In the genomic region with DNA sequence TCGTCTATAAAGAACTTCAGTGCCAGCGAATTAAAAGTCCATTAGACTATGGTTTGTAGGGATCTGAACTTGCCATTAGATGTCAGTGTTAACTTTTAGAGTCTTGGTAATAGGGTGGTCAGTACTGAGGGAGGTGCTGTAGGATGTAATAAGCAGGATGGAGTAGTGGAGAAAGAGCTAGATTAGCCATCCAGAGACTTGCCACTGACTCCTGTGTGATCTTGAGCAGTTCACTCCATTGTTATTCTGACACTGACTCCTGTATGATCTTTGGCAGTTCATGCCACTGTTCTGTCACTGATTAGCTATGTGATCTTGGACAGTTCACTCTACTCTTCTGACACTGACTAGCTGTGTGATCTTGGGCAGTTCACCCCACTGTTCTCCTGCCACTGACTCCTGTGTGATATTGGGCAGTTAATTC, we compare ENCODE assay signal across 1 cellular context.
TF ChIP-seq lines count a peak whose summit lies in the region.

No MANE protein-coding gene starts in this region.

TF ChIP-seq in HCT116, 20 proteins besides CTCF, POLR2A, EP300 and RAD21 (continued from another document):
- TF ChIP-seq TCF7L2 (IDR thresholded peaks at IDR 0.05; ENCODE audit: borderline replicate concordance, extremely low read depth, insufficient read depth, insufficient read length) = no peak
- no peak for TF ChIP-seq ELF1 (IDR thresholded peaks at IDR 0.05; ENCODE audit: borderline replicate concordance, low read depth)
- TF ChIP-seq JUND (IDR thresholded peaks at IDR 0.05) = no peak
- TF ChIP-seq ZFX (IDR thresholded peaks at IDR 0.05) = no peak
- TF ChIP-seq, protein P1, sequence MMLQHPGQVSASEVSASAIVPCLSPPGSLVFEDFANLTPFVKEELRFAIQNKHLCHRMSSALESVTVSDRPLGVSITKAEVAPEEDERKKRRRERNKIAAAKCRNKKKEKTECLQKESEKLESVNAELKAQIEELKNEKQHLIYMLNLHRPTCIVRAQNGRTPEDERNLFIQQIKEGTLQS (IDR thresholded peaks at IDR 0.05) = no peak
- TF ChIP-seq CEBPB (IDR thresholded peaks at IDR 0.05; ENCODE audit: low read depth) = no peak
- TF ChIP-seq, protein P2, sequence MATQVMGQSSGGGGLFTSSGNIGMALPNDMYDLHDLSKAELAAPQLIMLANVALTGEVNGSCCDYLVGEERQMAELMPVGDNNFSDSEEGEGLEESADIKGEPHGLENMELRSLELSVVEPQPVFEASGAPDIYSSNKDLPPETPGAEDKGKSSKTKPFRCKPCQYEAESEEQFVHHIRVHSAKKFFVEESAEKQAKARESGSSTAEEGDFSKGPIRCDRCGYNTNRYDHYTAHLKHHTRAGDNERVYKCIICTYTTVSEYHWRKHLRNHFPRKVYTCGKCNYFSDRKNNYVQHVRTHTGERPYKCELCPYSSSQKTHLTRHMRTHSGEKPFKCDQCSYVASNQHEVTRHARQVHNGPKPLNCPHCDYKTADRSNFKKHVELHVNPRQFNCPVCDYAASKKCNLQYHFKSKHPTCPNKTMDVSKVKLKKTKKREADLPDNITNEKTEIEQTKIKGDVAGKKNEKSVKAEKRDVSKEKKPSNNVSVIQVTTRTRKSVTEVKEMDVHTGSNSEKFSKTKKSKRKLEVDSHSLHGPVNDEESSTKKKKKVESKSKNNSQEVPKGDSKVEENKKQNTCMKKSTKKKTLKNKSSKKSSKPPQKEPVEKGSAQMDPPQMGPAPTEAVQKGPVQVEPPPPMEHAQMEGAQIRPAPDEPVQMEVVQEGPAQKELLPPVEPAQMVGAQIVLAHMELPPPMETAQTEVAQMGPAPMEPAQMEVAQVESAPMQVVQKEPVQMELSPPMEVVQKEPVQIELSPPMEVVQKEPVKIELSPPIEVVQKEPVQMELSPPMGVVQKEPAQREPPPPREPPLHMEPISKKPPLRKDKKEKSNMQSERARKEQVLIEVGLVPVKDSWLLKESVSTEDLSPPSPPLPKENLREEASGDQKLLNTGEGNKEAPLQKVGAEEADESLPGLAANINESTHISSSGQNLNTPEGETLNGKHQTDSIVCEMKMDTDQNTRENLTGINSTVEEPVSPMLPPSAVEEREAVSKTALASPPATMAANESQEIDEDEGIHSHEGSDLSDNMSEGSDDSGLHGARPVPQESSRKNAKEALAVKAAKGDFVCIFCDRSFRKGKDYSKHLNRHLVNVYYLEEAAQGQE (IDR thresholded peaks at IDR 0.05; ENCODE audit: low read depth) = no peak
- no peak for TF ChIP-seq POLR2AphosphoS5 (IDR thresholded peaks at IDR 0.05; ENCODE audit: low read depth, low read length)
